Comparison of ENCODE assay signal across 8 cellular contexts in genomic region chr7:127393370-127394058, GRCh38. TPM values are rescaled to one million over a fixed set of nuclear protein-coding genes. Genes with fewer than 3 reads are reported as not detected.
A peak's percentile ranks its signal among the peaks of the same experiment; 100 is the strongest.
DNase-seq lines count a peak whose midpoint lies in the region; ATAC-seq, FAIRE-seq and TF ChIP-seq lines count a peak whose summit lies in the region.

No MANE protein-coding gene starts in this region.

- no peaks in the 10 kb centered on the region for H3K9me3 ChIP-seq in Loucy (ENCODE audit: insufficient read depth, low read depth, low read length)
- no peaks in the 10 kb centered on the region for H3K9me3 ChIP-seq in ascending aorta

- H3F3A ChIP-seq in Loucy (ENCODE audit: low read depth), result 0 out of 2 replicates have a peak, but pooled peaks cover 2% of the 10 kb centered on the region

- no peak for FAIRE-seq in HTR-8/SVneo (lab: Jason Lieb, UNC)

- peak overlapping the region; percentile 86 for H3K4me3 Mint-ChIP-seq in stimulated activated naive CD8-positive, alpha-beta T cell treated with anti-CD3 and anti-CD28 coated beads, Interleukin-15, Interleukin-2, amounts not matched to agents 100 ng/mL and 50 ng/mL, for 24 hours

- no peaks in the 10 kb centered on the region for H3K27me3 Mint-ChIP-seq in stimulated activated naive CD8-positive, alpha-beta T cell treated with anti-CD3 and anti-CD28 coated beads, Interleukin-15, Interleukin-2, amounts not matched to agents 100 ng/mL and 50 ng/mL, for 24 hours

- intact Hi-C loops in ascending aorta (cut with DNase I), result loop anchor here (2.0 to 5.0 kb wide), 2 partner anchors 141 to 949 kb away; partner anchors contain the start of genes GRM8 and RBM28

- ATAC-seq in HG02678 (IDR thresholded peaks at IDR 0.05; ENCODE audit: unreplicated experiment) (no peak), HG03342 (IDR thresholded peaks at IDR 0.05; ENCODE audit: unreplicated experiment) (no peak)

- peak overlapping the region; percentile 96 for H3K9ac ChIP-seq in Loucy (ENCODE audit: low read depth, low read length, poor library complexity, severe bottlenecking)

- TF ChIP-seq CTCF in Loucy (conservative IDR thresholded peaks at IDR 0.05; ENCODE audit: low read length) (no peak), ascending aorta (IDR thresholded peaks at IDR 0.05) (no peak)

- H3K4me1 Mint-ChIP-seq in stimulated activated naive CD8-positive, alpha-beta T cell treated with anti-CD3 and anti-CD28 coated beads, Interleukin-15, Interleukin-2, amounts not matched to agents 100 ng/mL and 50 ng/mL, for 24 hours (ENCODE audit: low read depth), result peaks cover 60% of the 10 kb centered on the region

- peak overlapping the region; percentile 91 for H2AFZ ChIP-seq in Loucy (ENCODE audit: low read length)

- peak; percentile 47 for DNase-seq in DMS53 treated with DMSO at 0.1 percent for 48 hours (lab: John Stamatoyannopoulos, UW; ENCODE audit: unreplicated experiment)
- peak in 1 of 2 donors; percentile 73 for DNase-seq in ascending aorta (ENCODE audit: low spot score in 2 of 2)
- DNase-seq in iris pigment epithelial cell (ENCODE audit: low read depth), result peak; percentile 21
- DNase-seq in HTR-8/SVneo (ENCODE audit: insufficient read length, low spot score), result no peak

- peaks cover 40% of the 10 kb centered on the region for H3K79me2 ChIP-seq in Loucy (ENCODE audit: insufficient read depth, low read length)

- peaks cover 9% of the 10 kb centered on the region; the same call in 1 of the 2 replicates for H3K36me3 ChIP-seq in Loucy (ENCODE audit: insufficient read depth, low read length)
- H3K36me3 ChIP-seq in ascending aorta, result peaks cover 0 to 5% of the 10 kb centered on the region in 2 donors

- peak overlapping the region; percentile 99 for H3K4me2 ChIP-seq in Loucy (ENCODE audit: low read depth, low read length, poor library complexity, severe bottlenecking)

- H3K4me1 ChIP-seq in Loucy (ENCODE audit: insufficient read depth, low read length, poor library complexity, severe bottlenecking), result peaks cover 49% of the 10 kb centered on the region
- H3K4me1 ChIP-seq in ascending aorta, result peaks cover 9 to 15% of the 10 kb centered on the region in 2 donors

- peak overlapping the region; percentile 99 for H3K4me3 ChIP-seq in Loucy (ENCODE audit: low read length, poor library complexity, severe bottlenecking)
- peak overlapping the region; percentile 94 to 97 for H3K4me3 ChIP-seq in ascending aorta

- peak overlapping the region; percentile 98 to 99 for H3K27ac ChIP-seq in ascending aorta

- H3K27me3 ChIP-seq in Loucy (ENCODE audit: insufficient read depth, low read length, poor library complexity, severe bottlenecking) (no peaks in the 10 kb centered on the region), ascending aorta (no peaks in the 10 kb centered on the region)

- H3K9me3 Mint-ChIP-seq in stimulated activated naive CD8-positive, alpha-beta T cell treated with anti-CD3 and anti-CD28 coated beads, Interleukin-15, Interleukin-2, amounts not matched to agents 100 ng/mL and 50 ng/mL, for 24 hours, result no peaks in the 10 kb centered on the region

- no peaks in the 10 kb centered on the region for H3K9me2 ChIP-seq in Loucy (replicated peaks; ENCODE audit: low read depth, low read length)

- H4K20me1 ChIP-seq in Loucy (ENCODE audit: insufficient read depth, low read length, poor library complexity, severe bottlenecking), result peaks cover 40% of the 10 kb centered on the region

- H3K36me3 Mint-ChIP-seq in stimulated activated naive CD8-positive, alpha-beta T cell treated with anti-CD3 and anti-CD28 coated beads, Interleukin-15, Interleukin-2, amounts not matched to agents 100 ng/mL and 50 ng/mL, for 24 hours (ENCODE audit: low read depth), result peaks cover 34% of the 10 kb centered on the region

- peak overlapping the region; percentile 94 for H3K27ac Mint-ChIP-seq in stimulated activated naive CD8-positive, alpha-beta T cell treated with anti-CD3 and anti-CD28 coated beads, Interleukin-15, Interleukin-2, amounts not matched to agents 100 ng/mL and 50 ng/mL, for 24 hours

RNA-seq across cellular contexts. Expression of gene ZNF800, which starts 1.0 kb away (rescaled TPM):
- 36.9 TPM for total RNA-seq in ascending aorta
